In the genomic region with DNA sequence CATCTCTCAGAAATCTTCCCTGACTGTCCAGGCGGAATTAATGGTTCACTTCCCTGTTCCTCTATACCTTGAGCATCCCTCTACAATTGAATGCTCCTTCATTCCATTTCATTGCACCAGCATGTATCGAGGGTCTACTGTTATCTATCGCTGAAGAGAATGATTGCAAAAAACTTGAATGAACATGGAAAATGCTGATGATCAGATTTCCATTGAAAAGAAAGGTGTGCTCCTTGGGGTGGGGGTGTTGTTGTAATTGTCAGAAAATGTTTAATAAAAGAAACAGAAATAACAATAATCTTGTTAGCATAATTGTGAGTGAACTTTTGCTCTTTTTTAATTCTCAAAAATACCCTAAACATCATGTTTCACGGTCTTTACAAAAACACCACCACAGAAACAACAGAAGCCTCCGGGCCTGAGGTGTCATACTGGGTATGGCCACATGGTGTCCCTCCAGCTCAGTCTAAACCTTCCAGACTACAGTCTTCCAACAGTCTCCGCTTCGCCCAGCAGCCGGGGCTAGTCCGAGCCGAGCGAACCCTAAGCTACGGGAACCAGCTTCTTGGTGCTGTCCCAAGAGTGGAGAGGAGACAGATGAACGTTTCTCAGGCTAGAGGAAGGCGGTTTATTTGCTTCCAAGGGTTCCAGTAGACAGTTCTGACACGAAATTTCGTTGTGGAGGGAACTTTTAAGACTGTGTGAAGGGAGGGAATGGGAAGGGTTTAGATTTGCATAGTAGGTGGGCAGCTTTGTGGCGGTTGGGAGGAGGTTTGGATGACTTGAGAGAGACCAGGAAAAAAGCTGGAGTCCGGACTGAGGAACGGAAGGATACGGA, we compare ENCODE assay signal across 8 cellular contexts.
A peak's percentile ranks its signal among the peaks of the same experiment; 100 is the strongest.
DNase-seq lines count a peak whose midpoint lies in the region; ATAC-seq lines count a peak whose summit lies in the region.

No MANE protein-coding gene starts in this region.

- peak; percentile 84 for ATAC-seq in GM19328 (IDR thresholded peaks at IDR 0.05; ENCODE audit: unreplicated experiment)
- ATAC-seq in HG03558 (IDR thresholded peaks at IDR 0.05; ENCODE audit: extremely low read depth, unreplicated experiment), result peak; percentile 82
- ATAC-seq in effector memory CD8-positive, alpha-beta T cell (replicated peaks), result peak; percentile 85
- ATAC-seq in memory B cell (ENCODE audit: low read depth), result peak; percentile 86

- H3K27me3 Mint-ChIP-seq in effector memory CD8-positive, alpha-beta T cell, result peaks cover 46 to 61% of the 10 kb centered on the region in 2 donors
- H3K27me3 Mint-ChIP-seq in memory B cell, result peaks cover 14% of the 10 kb centered on the region

- H3K4me1 Mint-ChIP-seq in effector memory CD8-positive, alpha-beta T cell (ENCODE audit: low read depth in 2 of 2), result peaks cover 11 to 17% of the 10 kb centered on the region in 2 donors
- peaks cover 13% of the 10 kb centered on the region for H3K4me1 Mint-ChIP-seq in memory B cell

- no peaks in the 10 kb centered on the region for H3K9me3 Mint-ChIP-seq in effector memory CD8-positive, alpha-beta T cell
- no peaks in the 10 kb centered on the region for H3K9me3 Mint-ChIP-seq in memory B cell

- H3K4me3 Mint-ChIP-seq in effector memory CD8-positive, alpha-beta T cell, result peak overlapping the region; percentile 80 to 90
- H3K4me3 Mint-ChIP-seq in memory B cell, result peak overlapping the region; percentile 88

- DNase-seq in C1 segment of cervical spinal cord (lab: John Stamatoyannopoulos, UW), result peak in 13 of 14 donors; percentile 19 to 85 (median 77)
- peak; percentile 91 for DNase-seq in NCI-H748 (lab: John Stamatoyannopoulos, UW; ENCODE audit: unreplicated experiment)
- peak; percentile 93 for DNase-seq in activated CD8-positive, alpha-beta memory T cell treated with anti-CD3 and anti-CD28 coated beads for 24 hours
- DNase-seq in effector memory CD8-positive, alpha-beta T cell, result peak; percentile 75 to 85 (median 77)
- peak; percentile 85 to 87 for DNase-seq in memory B cell (ENCODE audit: low spot score in 2 of 2)
- peak; percentile 45 for DNase-seq in stimulated activated CD8-positive, alpha-beta memory T cell treated with anti-CD3 and anti-CD28 coated beads, Interleukin-12 subunit alpha, Interleukin-12 subunit beta, amount 100 ng/mL, for 24 hours (ENCODE audit: extremely low read depth)

- peaks cover 6% of the 10 kb centered on the region for H3K36me3 Mint-ChIP-seq in effector memory CD8-positive, alpha-beta T cell (ENCODE audit: insufficient read depth)
- no peaks in the 10 kb centered on the region for H3K36me3 Mint-ChIP-seq in memory B cell

- H3K27ac Mint-ChIP-seq in effector memory CD8-positive, alpha-beta T cell, result peak overlapping the region in 1 of 2 donors; percentile 77
- no peak overlapping the region for H3K27ac Mint-ChIP-seq in memory B cell

Comparison
In these comparisons a context has a peak if more than half of its experiments do, and no peak if none do; other contexts are left out.
1. Peak in every context shown above with its lines: DNase-seq and ATAC-seq.